1 cellular context compared by ENCODE assay signal in the genomic region with DNA sequence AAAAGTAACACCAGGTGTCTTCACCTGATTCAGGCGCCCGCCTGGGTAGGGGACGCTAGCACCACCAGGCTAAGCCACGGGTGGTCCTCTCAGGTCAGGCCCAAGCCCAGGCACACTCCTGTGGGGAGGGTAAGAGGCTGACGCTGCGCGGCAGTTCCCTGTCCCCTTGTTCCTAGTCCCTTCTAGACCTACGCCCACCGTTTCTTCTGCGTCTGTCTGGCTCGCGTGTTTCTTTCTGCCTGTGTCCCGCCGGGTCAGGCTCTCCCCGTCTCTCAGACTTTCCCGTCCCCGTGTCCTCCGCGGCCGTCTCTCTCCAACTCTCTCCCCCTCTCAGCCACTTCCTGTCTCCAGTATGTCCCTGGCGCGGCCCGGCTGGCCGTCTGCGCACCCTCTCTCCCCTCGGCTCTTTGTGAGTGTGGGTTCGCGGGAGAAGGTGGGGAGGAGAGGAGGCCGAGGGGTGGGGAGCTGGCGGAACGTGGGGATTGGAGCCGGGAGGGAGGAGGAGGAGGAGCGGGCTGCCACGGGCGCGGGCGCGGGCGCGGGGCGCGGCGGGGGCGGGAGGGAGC.
TF ChIP-seq lines count a peak whose summit lies in the region.

No MANE protein-coding gene starts in this region.

TF ChIP-seq in HepG2, 621 proteins besides CTCF, POLR2A, EP300 and RAD21 (continued from another document and continues in another):
- TF ChIP-seq ZNF550 (CRISPR knock-in tag; IDR thresholded peaks at IDR 0.05; ENCODE audit: borderline replicate concordance), result no peak
- TF ChIP-seq, protein P1, sequence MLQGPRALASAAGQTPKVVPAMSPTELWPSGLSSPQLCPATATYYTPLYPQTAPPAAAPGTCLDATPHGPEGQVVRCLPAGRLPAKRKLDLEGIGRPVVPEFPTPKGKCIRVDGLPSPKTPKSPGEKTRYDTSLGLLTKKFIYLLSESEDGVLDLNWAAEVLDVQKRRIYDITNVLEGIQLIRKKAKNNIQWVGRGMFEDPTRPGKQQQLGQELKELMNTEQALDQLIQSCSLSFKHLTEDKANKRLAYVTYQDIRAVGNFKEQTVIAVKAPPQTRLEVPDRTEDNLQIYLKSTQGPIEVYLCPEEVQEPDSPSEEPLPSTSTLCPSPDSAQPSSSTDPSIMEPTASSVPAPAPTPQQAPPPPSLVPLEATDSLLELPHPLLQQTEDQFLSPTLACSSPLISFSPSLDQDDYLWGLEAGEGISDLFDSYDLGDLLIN (CRISPR knock-in tag; IDR thresholded peaks at IDR 0.05; ENCODE audit: borderline replicate concordance), result no peak
- TF ChIP-seq YEATS4 (CRISPR knock-in tag; IDR thresholded peaks at IDR 0.05; ENCODE audit: borderline replicate concordance), result 0 out of 2 replicates have a peak, but pooled peaks have one; percentile 3
- TF ChIP-seq, protein P2, sequence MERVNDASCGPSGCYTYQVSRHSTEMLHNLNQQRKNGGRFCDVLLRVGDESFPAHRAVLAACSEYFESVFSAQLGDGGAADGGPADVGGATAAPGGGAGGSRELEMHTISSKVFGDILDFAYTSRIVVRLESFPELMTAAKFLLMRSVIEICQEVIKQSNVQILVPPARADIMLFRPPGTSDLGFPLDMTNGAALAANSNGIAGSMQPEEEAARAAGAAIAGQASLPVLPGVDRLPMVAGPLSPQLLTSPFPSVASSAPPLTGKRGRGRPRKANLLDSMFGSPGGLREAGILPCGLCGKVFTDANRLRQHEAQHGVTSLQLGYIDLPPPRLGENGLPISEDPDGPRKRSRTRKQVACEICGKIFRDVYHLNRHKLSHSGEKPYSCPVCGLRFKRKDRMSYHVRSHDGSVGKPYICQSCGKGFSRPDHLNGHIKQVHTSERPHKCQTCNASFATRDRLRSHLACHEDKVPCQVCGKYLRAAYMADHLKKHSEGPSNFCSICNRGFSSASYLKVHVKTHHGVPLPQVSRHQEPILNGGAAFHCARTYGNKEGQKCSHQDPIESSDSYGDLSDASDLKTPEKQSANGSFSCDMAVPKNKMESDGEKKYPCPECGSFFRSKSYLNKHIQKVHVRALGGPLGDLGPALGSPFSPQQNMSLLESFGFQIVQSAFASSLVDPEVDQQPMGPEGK (CRISPR knock-in tag; IDR thresholded peaks at IDR 0.05), result 0 out of 2 replicates have a peak, but pooled peaks have one; percentile 45
- no peak for TF ChIP-seq CREM (IDR thresholded peaks at IDR 0.05)
- no peak for TF ChIP-seq CREM (CRISPR knock-in tag; IDR thresholded peaks at IDR 0.05)
- peak; percentile 47; the same call in 1 of the 2 replicates for TF ChIP-seq SALL1 (CRISPR knock-in tag; IDR thresholded peaks at IDR 0.05)
- no peak for TF ChIP-seq IKZF4 (CRISPR knock-in tag; IDR thresholded peaks at IDR 0.05; ENCODE audit: borderline replicate concordance, low read depth, not compliant biosample characterization)
- TF ChIP-seq MTA3 (CRISPR knock-in tag; IDR thresholded peaks at IDR 0.05), result no peak
- peak; percentile 44 for TF ChIP-seq ZNF430 (CRISPR knock-in tag; IDR thresholded peaks at IDR 0.05)
- TF ChIP-seq, protein P3, sequence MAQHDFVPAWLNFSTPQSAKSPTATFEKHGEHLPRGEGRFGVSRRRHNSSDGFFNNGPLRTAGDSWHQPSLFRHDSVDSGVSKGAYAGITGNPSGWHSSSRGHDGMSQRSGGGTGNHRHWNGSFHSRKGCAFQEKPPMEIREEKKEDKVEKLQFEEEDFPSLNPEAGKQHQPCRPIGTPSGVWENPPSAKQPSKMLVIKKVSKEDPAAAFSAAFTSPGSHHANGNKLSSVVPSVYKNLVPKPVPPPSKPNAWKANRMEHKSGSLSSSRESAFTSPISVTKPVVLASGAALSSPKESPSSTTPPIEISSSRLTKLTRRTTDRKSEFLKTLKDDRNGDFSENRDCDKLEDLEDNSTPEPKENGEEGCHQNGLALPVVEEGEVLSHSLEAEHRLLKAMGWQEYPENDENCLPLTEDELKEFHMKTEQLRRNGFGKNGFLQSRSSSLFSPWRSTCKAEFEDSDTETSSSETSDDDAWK (CRISPR knock-in tag; IDR thresholded peaks at IDR 0.05), result no peak
- TF ChIP-seq HIVEP1 (CRISPR knock-in tag; IDR thresholded peaks at IDR 0.05), result no peak
- peak; percentile 57 for TF ChIP-seq ZNF777 (CRISPR knock-in tag; IDR thresholded peaks at IDR 0.05)
- TF ChIP-seq THAP11 (CRISPR knock-in tag; IDR thresholded peaks at IDR 0.05), result peak; percentile 21; the same call in 1 of the 2 replicates
- TF ChIP-seq KDM2A (CRISPR knock-in tag; IDR thresholded peaks at IDR 0.05; ENCODE audit: borderline replicate concordance, low read depth), result peak; percentile 79
- peak; percentile 65 for TF ChIP-seq ZNF501 (CRISPR knock-in tag; IDR thresholded peaks at IDR 0.05)
- TF ChIP-seq SETDB1 (CRISPR knock-in tag; IDR thresholded peaks at IDR 0.05; ENCODE audit: borderline replicate concordance), result no peak
- TF ChIP-seq KAT8 (CRISPR knock-in tag; IDR thresholded peaks at IDR 0.05), result no peak
- peak; percentile 24 for TF ChIP-seq XRCC5 (optimal IDR thresholded peaks at IDR 0.05; ENCODE audit: low read length)
- TF ChIP-seq DMAP1 (CRISPR knock-in tag; IDR thresholded peaks at IDR 0.05), result 0 out of 2 replicates have a peak, but pooled peaks have one; percentile 16
- peak; percentile 42; the same call in 1 of the 2 replicates for TF ChIP-seq NRL (CRISPR knock-in tag; IDR thresholded peaks at IDR 0.05; ENCODE audit: borderline replicate concordance)
- TF ChIP-seq ZNF292 (CRISPR knock-in tag; IDR thresholded peaks at IDR 0.05; ENCODE audit: borderline replicate concordance, low read depth), result no peak
- TF ChIP-seq, protein P4, sequence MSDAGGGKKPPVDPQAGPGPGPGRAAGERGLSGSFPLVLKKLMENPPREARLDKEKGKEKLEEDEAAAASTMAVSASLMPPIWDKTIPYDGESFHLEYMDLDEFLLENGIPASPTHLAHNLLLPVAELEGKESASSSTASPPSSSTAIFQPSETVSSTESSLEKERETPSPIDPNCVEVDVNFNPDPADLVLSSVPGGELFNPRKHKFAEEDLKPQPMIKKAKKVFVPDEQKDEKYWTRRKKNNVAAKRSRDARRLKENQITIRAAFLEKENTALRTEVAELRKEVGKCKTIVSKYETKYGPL (CRISPR knock-in tag; IDR thresholded peaks at IDR 0.05), result no peak
- TF ChIP-seq ZNF749 (CRISPR knock-in tag; IDR thresholded peaks at IDR 0.05; ENCODE audit: borderline replicate concordance), result peak; percentile 54; the same call in 1 of the 2 replicates
- TF ChIP-seq, protein P5, sequence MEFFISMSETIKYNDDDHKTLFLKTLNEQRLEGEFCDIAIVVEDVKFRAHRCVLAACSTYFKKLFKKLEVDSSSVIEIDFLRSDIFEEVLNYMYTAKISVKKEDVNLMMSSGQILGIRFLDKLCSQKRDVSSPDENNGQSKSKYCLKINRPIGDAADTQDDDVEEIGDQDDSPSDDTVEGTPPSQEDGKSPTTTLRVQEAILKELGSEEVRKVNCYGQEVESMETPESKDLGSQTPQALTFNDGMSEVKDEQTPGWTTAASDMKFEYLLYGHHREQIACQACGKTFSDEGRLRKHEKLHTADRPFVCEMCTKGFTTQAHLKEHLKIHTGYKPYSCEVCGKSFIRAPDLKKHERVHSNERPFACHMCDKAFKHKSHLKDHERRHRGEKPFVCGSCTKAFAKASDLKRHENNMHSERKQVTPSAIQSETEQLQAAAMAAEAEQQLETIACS (CRISPR knock-in tag; IDR thresholded peaks at IDR 0.05), result peak; percentile 54; the same call in 1 of the 2 replicates
- peak; percentile 53; the same call in 1 of the 2 replicates for TF ChIP-seq MEIS2 (CRISPR knock-in tag; IDR thresholded peaks at IDR 0.05)
- no peak for TF ChIP-seq XBP1 (CRISPR knock-in tag; IDR thresholded peaks at IDR 0.05)
- TF ChIP-seq ZNF644 (CRISPR knock-in tag; IDR thresholded peaks at IDR 0.05; ENCODE audit: low read depth), result no peak
- TF ChIP-seq FOXK2 (IDR thresholded peaks at IDR 0.05), result no peak
- TF ChIP-seq, protein P6, sequence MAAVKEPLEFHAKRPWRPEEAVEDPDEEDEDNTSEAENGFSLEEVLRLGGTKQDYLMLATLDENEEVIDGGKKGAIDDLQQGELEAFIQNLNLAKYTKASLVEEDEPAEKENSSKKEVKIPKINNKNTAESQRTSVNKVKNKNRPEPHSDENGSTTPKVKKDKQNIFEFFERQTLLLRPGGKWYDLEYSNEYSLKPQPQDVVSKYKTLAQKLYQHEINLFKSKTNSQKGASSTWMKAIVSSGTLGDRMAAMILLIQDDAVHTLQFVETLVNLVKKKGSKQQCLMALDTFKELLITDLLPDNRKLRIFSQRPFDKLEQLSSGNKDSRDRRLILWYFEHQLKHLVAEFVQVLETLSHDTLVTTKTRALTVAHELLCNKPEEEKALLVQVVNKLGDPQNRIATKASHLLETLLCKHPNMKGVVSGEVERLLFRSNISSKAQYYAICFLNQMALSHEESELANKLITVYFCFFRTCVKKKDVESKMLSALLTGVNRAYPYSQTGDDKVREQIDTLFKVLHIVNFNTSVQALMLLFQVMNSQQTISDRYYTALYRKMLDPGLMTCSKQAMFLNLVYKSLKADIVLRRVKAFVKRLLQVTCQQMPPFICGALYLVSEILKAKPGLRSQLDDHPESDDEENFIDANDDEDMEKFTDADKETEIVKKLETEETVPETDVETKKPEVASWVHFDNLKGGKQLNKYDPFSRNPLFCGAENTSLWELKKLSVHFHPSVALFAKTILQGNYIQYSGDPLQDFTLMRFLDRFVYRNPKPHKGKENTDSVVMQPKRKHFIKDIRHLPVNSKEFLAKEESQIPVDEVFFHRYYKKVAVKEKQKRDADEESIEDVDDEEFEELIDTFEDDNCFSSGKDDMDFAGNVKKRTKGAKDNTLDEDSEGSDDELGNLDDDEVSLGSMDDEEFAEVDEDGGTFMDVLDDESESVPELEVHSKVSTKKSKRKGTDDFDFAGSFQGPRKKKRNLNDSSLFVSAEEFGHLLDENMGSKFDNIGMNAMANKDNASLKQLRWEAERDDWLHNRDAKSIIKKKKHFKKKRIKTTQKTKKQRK (IDR thresholded peaks at IDR 0.05; ENCODE audit: low read length), result no peak
- TF ChIP-seq NFE2L2 (IDR thresholded peaks at IDR 0.05; ENCODE audit: low read length), result no peak
- no peak for TF ChIP-seq ZNF703 (CRISPR knock-in tag; IDR thresholded peaks at IDR 0.05; ENCODE audit: borderline replicate concordance)
- TF ChIP-seq ZNF160 (CRISPR knock-in tag; IDR thresholded peaks at IDR 0.05), result no peak
- TF ChIP-seq ZNF790 (CRISPR knock-in tag; IDR thresholded peaks at IDR 0.05; ENCODE audit: borderline replicate concordance), result no peak
- TF ChIP-seq, protein P7, sequence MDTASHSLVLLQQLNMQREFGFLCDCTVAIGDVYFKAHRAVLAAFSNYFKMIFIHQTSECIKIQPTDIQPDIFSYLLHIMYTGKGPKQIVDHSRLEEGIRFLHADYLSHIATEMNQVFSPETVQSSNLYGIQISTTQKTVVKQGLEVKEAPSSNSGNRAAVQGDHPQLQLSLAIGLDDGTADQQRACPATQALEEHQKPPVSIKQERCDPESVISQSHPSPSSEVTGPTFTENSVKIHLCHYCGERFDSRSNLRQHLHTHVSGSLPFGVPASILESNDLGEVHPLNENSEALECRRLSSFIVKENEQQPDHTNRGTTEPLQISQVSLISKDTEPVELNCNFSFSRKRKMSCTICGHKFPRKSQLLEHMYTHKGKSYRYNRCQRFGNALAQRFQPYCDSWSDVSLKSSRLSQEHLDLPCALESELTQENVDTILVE (CRISPR knock-in tag; IDR thresholded peaks at IDR 0.05), result 0 out of 2 replicates have a peak, but pooled peaks have one; percentile 6
- TF ChIP-seq, protein P8, sequence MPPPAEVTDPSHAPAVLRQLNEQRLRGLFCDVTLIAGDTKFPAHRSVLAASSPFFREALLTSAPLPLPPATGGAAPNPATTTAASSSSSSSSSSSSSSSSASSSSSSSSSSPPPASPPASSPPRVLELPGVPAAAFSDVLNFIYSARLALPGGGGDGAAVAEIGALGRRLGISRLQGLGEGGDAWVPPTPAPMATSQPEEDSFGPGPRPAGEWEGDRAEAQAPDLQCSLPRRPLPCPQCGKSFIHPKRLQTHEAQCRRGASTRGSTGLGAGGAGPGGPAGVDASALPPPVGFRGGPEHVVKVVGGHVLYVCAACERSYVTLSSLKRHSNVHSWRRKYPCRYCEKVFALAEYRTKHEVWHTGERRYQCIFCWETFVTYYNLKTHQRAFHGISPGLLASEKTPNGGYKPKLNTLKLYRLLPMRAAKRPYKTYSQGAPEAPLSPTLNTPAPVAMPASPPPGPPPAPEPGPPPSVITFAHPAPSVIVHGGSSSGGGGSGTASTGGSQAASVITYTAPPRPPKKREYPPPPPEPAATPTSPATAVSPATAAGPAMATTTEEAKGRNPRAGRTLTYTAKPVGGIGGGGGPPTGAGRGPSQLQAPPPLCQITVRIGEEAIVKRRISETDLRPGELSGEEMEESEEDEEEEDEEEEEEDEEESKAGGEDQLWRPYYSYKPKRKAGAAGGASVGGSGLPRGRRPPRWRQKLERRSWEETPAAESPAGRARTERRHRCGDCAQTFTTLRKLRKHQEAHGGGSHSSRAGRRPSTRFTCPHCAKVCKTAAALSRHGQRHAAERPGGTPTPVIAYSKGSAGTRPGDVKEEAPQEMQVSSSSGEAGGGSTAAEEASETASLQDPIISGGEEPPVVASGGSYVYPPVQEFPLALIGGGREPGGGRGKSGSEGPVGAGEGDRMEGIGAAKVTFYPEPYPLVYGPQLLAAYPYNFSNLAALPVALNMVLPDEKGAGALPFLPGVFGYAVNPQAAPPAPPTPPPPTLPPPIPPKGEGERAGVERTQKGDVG (CRISPR knock-in tag; IDR thresholded peaks at IDR 0.05; ENCODE audit: borderline replicate concordance), result no peak
- TF ChIP-seq, protein P9, sequence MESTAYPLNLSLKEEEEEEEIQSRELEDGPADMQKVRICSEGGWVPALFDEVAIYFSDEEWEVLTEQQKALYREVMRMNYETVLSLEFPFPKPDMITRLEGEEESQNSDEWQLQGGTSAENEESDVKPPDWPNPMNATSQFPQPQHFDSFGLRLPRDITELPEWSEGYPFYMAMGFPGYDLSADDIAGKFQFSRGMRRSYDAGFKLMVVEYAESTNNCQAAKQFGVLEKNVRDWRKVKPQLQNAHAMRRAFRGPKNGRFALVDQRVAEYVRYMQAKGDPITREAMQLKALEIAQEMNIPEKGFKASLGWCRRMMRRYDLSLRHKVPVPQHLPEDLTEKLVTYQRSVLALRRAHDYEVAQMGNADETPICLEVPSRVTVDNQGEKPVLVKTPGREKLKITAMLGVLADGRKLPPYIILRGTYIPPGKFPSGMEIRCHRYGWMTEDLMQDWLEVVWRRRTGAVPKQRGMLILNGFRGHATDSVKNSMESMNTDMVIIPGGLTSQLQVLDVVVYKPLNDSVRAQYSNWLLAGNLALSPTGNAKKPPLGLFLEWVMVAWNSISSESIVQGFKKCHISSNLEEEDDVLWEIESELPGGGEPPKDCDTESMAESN (CRISPR knock-in tag; conservative IDR thresholded peaks at IDR 0.05), result no peak
- TF ChIP-seq SMAD3 (CRISPR knock-in tag; IDR thresholded peaks at IDR 0.05), result no peak
- TF ChIP-seq HNRNPK (IDR thresholded peaks at IDR 0.05; ENCODE audit: low read depth, low read length, poor library complexity, severe bottlenecking), result peak; percentile 43
- TF ChIP-seq, protein P10, sequence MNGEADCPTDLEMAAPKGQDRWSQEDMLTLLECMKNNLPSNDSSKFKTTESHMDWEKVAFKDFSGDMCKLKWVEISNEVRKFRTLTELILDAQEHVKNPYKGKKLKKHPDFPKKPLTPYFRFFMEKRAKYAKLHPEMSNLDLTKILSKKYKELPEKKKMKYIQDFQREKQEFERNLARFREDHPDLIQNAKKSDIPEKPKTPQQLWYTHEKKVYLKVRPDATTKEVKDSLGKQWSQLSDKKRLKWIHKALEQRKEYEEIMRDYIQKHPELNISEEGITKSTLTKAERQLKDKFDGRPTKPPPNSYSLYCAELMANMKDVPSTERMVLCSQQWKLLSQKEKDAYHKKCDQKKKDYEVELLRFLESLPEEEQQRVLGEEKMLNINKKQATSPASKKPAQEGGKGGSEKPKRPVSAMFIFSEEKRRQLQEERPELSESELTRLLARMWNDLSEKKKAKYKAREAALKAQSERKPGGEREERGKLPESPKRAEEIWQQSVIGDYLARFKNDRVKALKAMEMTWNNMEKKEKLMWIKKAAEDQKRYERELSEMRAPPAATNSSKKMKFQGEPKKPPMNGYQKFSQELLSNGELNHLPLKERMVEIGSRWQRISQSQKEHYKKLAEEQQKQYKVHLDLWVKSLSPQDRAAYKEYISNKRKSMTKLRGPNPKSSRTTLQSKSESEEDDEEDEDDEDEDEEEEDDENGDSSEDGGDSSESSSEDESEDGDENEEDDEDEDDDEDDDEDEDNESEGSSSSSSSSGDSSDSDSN (CRISPR knock-in tag; IDR thresholded peaks at IDR 0.05), result peak; percentile 56
